1 cellular context compared by ENCODE assay signal in the genomic region with DNA sequence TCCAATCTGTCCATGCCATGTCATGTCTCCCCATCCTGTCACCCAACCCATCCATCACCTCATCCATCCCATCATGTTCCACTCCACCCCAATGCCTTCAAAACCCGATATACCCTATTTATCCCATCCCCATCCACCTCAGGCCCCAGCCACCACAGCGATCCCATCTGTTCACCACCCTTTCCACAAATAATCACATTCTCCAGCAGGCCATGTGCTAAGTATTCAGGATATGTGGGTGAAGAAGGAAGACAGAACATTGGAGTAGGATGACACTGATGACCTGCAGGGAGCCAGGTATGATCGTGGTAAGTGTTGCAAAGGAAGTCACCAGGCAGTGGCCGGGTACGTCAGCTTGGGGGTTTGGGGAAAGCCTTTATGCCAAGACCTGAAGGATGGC.
TF ChIP-seq lines count a peak whose summit lies in the region.

No MANE protein-coding gene starts in this region.

TF ChIP-seq in H1, 55 proteins besides CTCF, POLR2A, EP300 and RAD21:
- TF ChIP-seq SUZ12 (IDR thresholded peaks at IDR 0.05; ENCODE audit: low read length) (no peak), MAFK (IDR thresholded peaks at IDR 0.05; ENCODE audit: low read depth, low read length) (no peak), SP2 (IDR thresholded peaks at IDR 0.05; ENCODE audit: low read length) (no peak), KDM1A (IDR thresholded peaks at IDR 0.05; ENCODE audit: borderline replicate concordance, low read length) (no peak), SIX5 (IDR thresholded peaks at IDR 0.05; ENCODE audit: low read depth, low read length) (no peak), KDM5A (IDR thresholded peaks at IDR 0.05; ENCODE audit: low read length) (no peak), E2F6 (IDR thresholded peaks at IDR 0.05) (no peak), HDAC6 (IDR thresholded peaks at IDR 0.05; ENCODE audit: low read depth, low read length) (no peak), PHF8 (conservative IDR thresholded peaks at IDR 0.05; ENCODE audit: low read depth, low read length) (no peak), JUN (IDR thresholded peaks at IDR 0.05; ENCODE audit: low read depth, low read length) (no peak), CBX5 (IDR thresholded peaks at IDR 0.05; ENCODE audit: low read depth, low read length) (no peak), BCL11A (IDR thresholded peaks at IDR 0.05; ENCODE audit: low read depth in 2 of 2, low read length in 2 of 2) (no peak), TEAD4 (IDR thresholded peaks at IDR 0.05; ENCODE audit: low read depth, low read length) (no peak), SP1 (IDR thresholded peaks at IDR 0.05; ENCODE audit: low read depth, low read length) (no peak)
